Comparison of ENCODE assay signal across 20 cellular contexts in the genomic region with DNA sequence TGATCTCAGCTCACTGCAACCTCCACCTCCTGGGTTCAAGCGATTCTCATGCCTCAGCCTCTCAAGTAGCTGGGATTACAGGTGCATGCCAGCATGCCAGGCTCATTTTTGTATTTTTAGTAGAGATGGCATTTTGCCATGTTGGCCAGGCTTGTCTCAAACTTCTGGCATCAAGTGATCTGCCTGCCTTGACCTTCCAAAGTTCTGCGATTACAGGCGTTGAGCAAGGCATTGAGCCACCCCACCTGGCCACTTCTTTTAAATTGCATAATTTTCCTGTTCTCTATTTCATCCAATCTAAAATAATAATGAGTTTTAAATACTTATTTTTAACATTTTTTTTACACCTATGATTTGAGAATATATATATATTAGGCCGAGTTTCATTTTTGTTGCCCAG.
"Had no signal": no experiment of that assay in that cellular context is flagged by ENCODE, and none has a peak within 500 bp of the region (broad histone marks: within the 10 kb centered on the region; RNA-seq: fewer than 3 reads in every experiment).

No MANE protein-coding gene starts in this region.

- H3K4me1 ChIP-seq: foreskin keratinocyte, testis, vagina had no signal

- H3K4me3 Mint-ChIP-seq: activated CD4-positive, alpha-beta memory T cell treated with anti-CD3 and anti-CD28 coated beads, Interleukin-2, amount 10 ng/mL, durations not matched to agents 7 days and 5 days; activated CD4-positive, alpha-beta T cell treated with anti-CD3 and anti-CD28 coated beads, Interleukin-2, amount 10 ng/mL, durations not matched to agents 24 days and 14 days; activated naive CD4-positive, alpha-beta T cell treated with anti-CD3 and anti-CD28 coated beads, Interleukin-2, amount 10 ng/mL, durations not matched to agents 7 days and 5 days; activated T-cell treated with anti-CD3 and anti-CD28 coated beads, Interleukin-2, amount 50 U/mL, for 72 hours; dendritic cell treated with granulocyte-macrophage colony-stimulating factor and Interleukin-4, amounts not matched to agents 40 ng/mL and 50 ng/mL, for 4 days; naive thymus-derived CD4-positive, alpha-beta T cell; neural crest cell; stimulated activated naive B cell treated with anti-CD40 and anti-IgM and Interleukin-4, amounts not matched to agents 10 μg/mL and 1 μg/mL and 100 μg/mL, for 72 hours; type B pancreatic cell had no signal

- H3K36me3 ChIP-seq: vagina had no signal

- H3K4me3 ChIP-seq: testis, vagina had no signal

- DNase-seq: activated CD4-positive, alpha-beta memory T cell treated with anti-CD3 and anti-CD28 coated beads, Interleukin-2, amount 10 ng/mL, durations not matched to agents 7 days and 5 days; activated CD4-positive, alpha-beta T cell treated with anti-CD3 and anti-CD28 coated beads, Interleukin-2, amount 10 ng/mL, durations not matched to agents 24 days and 14 days; activated effector memory CD4-positive, alpha-beta T cell treated with Interleukin-2 at 50 U/mL for 16 hours; activated naive CD4-positive, alpha-beta T cell treated with anti-CD3 and anti-CD28 coated beads, Interleukin-2, amount 10 ng/mL, durations not matched to agents 7 days and 5 days; activated T-cell treated with anti-CD3 and anti-CD28 coated beads, Interleukin-2, amount 50 U/mL, for 72 hours; effector CD4-positive, alpha-beta T cell; foreskin keratinocyte; kidney; naive thymus-derived CD4-positive, alpha-beta T cell; occipital lobe; stimulated activated CD4-positive, alpha-beta T cell treated with anti-CD3 and anti-CD28 coated beads, Interleukin-2, amount 100 ng/mL, for 48 hours; stimulated activated CD8-positive, alpha-beta memory T cell treated with anti-CD3 and anti-CD28 coated beads, Interleukin-4, amount 100 ng/mL, for 48 hours; stimulated activated naive B cell treated with anti-CD40 and anti-IgM and Interleukin-4, amounts not matched to agents 10 μg/mL and 1 μg/mL and 100 μg/mL, for 72 hours; testis had no signal

- ATAC-seq: activated CD4-positive, CD25-positive, alpha-beta regulatory T cell treated with anti-CD3 and anti-CD28 coated beads, Interleukin-2, amount 50 U/mL, for 24 hours; activated T-cell treated with anti-CD3 and anti-CD28 coated beads, Interleukin-2, amount 50 U/mL, for 72 hours; foreskin keratinocyte; naive thymus-derived CD4-positive, alpha-beta T cell; stimulated activated naive B cell treated with anti-CD40 and anti-IgM and Interleukin-4, amounts not matched to agents 10 μg/mL and 1 μg/mL and 100 μg/mL, for 72 hours had no signal

- H3K9me3 Mint-ChIP-seq: activated CD4-positive, alpha-beta memory T cell treated with anti-CD3 and anti-CD28 coated beads, Interleukin-2, amount 10 ng/mL, durations not matched to agents 7 days and 5 days; activated CD4-positive, alpha-beta T cell treated with anti-CD3 and anti-CD28 coated beads, Interleukin-2, amount 10 ng/mL, durations not matched to agents 24 days and 14 days; activated naive CD4-positive, alpha-beta T cell treated with anti-CD3 and anti-CD28 coated beads, Interleukin-2, amount 10 ng/mL, durations not matched to agents 7 days and 5 days; activated T-cell treated with anti-CD3 and anti-CD28 coated beads, Interleukin-2, amount 50 U/mL, for 72 hours; dendritic cell treated with granulocyte-macrophage colony-stimulating factor and Interleukin-4, amounts not matched to agents 40 ng/mL and 50 ng/mL, for 4 days; stimulated activated naive B cell treated with anti-CD40 and anti-IgM and Interleukin-4, amounts not matched to agents 10 μg/mL and 1 μg/mL and 100 μg/mL, for 72 hours had no signal

- H3K27ac Mint-ChIP-seq: activated CD4-positive, alpha-beta memory T cell treated with anti-CD3 and anti-CD28 coated beads, Interleukin-2, amount 10 ng/mL, durations not matched to agents 7 days and 5 days; activated CD4-positive, alpha-beta T cell treated with anti-CD3 and anti-CD28 coated beads, Interleukin-2, amount 10 ng/mL, durations not matched to agents 24 days and 14 days; activated naive CD4-positive, alpha-beta T cell treated with anti-CD3 and anti-CD28 coated beads, Interleukin-2, amount 10 ng/mL, durations not matched to agents 7 days and 5 days; activated T-cell treated with anti-CD3 and anti-CD28 coated beads, Interleukin-2, amount 50 U/mL, for 72 hours; dendritic cell treated with granulocyte-macrophage colony-stimulating factor and Interleukin-4, amounts not matched to agents 40 ng/mL and 50 ng/mL, for 4 days; naive thymus-derived CD4-positive, alpha-beta T cell; stimulated activated naive B cell treated with anti-CD40 and anti-IgM and Interleukin-4, amounts not matched to agents 10 μg/mL and 1 μg/mL and 100 μg/mL, for 72 hours; type B pancreatic cell had no signal

- FAIRE-seq: kidney had no signal

- H3K4me1 Mint-ChIP-seq: activated CD4-positive, alpha-beta memory T cell treated with anti-CD3 and anti-CD28 coated beads, Interleukin-2, amount 10 ng/mL, durations not matched to agents 7 days and 5 days; activated CD4-positive, alpha-beta T cell treated with anti-CD3 and anti-CD28 coated beads, Interleukin-2, amount 10 ng/mL, durations not matched to agents 24 days and 14 days; activated naive CD4-positive, alpha-beta T cell treated with anti-CD3 and anti-CD28 coated beads, Interleukin-2, amount 10 ng/mL, durations not matched to agents 7 days and 5 days; naive thymus-derived CD4-positive, alpha-beta T cell; stimulated activated naive B cell treated with anti-CD40 and anti-IgM and Interleukin-4, amounts not matched to agents 10 μg/mL and 1 μg/mL and 100 μg/mL, for 72 hours had no signal

- H3K36me3 Mint-ChIP-seq: activated naive CD4-positive, alpha-beta T cell treated with anti-CD3 and anti-CD28 coated beads, Interleukin-2, amount 10 ng/mL, durations not matched to agents 7 days and 5 days; naive thymus-derived CD4-positive, alpha-beta T cell; stimulated activated naive B cell treated with anti-CD40 and anti-IgM and Interleukin-4, amounts not matched to agents 10 μg/mL and 1 μg/mL and 100 μg/mL, for 72 hours; type B pancreatic cell had no signal

- H3K27me3 ChIP-seq: foreskin keratinocyte, testis, vagina had no signal

- H3K9me3 ChIP-seq: testis, vagina had no signal

- H3K27ac ChIP-seq: foreskin keratinocyte, testis, vagina, VCaP had no signal

- H3K27me3 Mint-ChIP-seq: activated CD4-positive, alpha-beta memory T cell treated with anti-CD3 and anti-CD28 coated beads, Interleukin-2, amount 10 ng/mL, durations not matched to agents 7 days and 5 days; activated CD4-positive, alpha-beta T cell treated with anti-CD3 and anti-CD28 coated beads, Interleukin-2, amount 10 ng/mL, durations not matched to agents 24 days and 14 days; activated naive CD4-positive, alpha-beta T cell treated with anti-CD3 and anti-CD28 coated beads, Interleukin-2, amount 10 ng/mL, durations not matched to agents 7 days and 5 days; dendritic cell treated with granulocyte-macrophage colony-stimulating factor and Interleukin-4, amounts not matched to agents 40 ng/mL and 50 ng/mL, for 4 days; type B pancreatic cell had no signal
